In genomic region chr3:195209083-195209835, GRCh38 we compare ENCODE assay signal across 8 cellular contexts.
DNase-seq lines count a peak whose midpoint lies in the region; ATAC-seq and TF ChIP-seq lines count a peak whose summit lies in the region.
"Had no signal": no experiment of that assay in that cellular context is flagged by ENCODE, and none has a peak within 500 bp of the region (broad histone marks: within the 10 kb centered on the region; RNA-seq: fewer than 3 reads in every experiment).

No MANE protein-coding gene starts in this region.

- H3K9me3 ChIP-seq in neural progenitor cell (ENCODE audit: low read depth): no peaks in the 10 kb centered on the region

- no peak overlapping the region for H3K4me2 ChIP-seq in neural progenitor cell

- H3K27me3 Mint-ChIP-seq in WTC11 (ENCODE audit: low read depth) (no peaks in the 10 kb centered on the region), neural progenitor cell (ENCODE audit: insufficient read depth, low read depth) (peaks cover 5% of the 10 kb centered on the region)
- H3K27me3 Mint-ChIP-seq in activated T-cell treated with anti-CD3 and anti-CD28 coated beads, Interleukin-2, amount 50 U/mL, for 72 hours (ENCODE audit: low read depth): no peaks in the 10 kb centered on the region
- H3K27me3 Mint-ChIP-seq: activated naive CD8-positive, alpha-beta T cell had no signal

- H3K4me1 ChIP-seq in neural progenitor cell (peaks cover 12% of the 10 kb centered on the region), urinary bladder (ENCODE audit: insufficient read depth) (peaks cover 3% of the 10 kb centered on the region)

- H3K27ac Mint-ChIP-seq in WTC11 (no peak overlapping the region), neural progenitor cell (peak overlapping the region; percentile 72)
- H3K27ac Mint-ChIP-seq in activated T-cell treated with anti-CD3 and anti-CD28 coated beads, Interleukin-2, amount 50 U/mL, for 72 hours: no peak overlapping the region

- H3K9me3 Mint-ChIP-seq in WTC11 (peaks cover 4% of the 10 kb centered on the region), neural progenitor cell (peaks cover 7% of the 10 kb centered on the region)
- H3K9me3 Mint-ChIP-seq in activated T-cell treated with anti-CD3 and anti-CD28 coated beads, Interleukin-2, amount 50 U/mL, for 72 hours: peaks cover 0 to 2% of the 10 kb centered on the region in 2 donors

- H3K36me3 Mint-ChIP-seq in WTC11 (peaks cover 3% of the 10 kb centered on the region), neural progenitor cell (peaks cover 10% of the 10 kb centered on the region)
- H3K36me3 Mint-ChIP-seq in activated T-cell treated with anti-CD3 and anti-CD28 coated beads, Interleukin-2, amount 50 U/mL, for 72 hours (ENCODE audit: insufficient read depth in 2 of 2): peaks cover 0 to 3% of the 10 kb centered on the region in 2 donors

- peaks cover 52% of the 10 kb centered on the region for H3K79me2 ChIP-seq in neural progenitor cell (ENCODE audit: low read depth)

- H3K4me1 Mint-ChIP-seq in WTC11: peaks cover 50% of the 10 kb centered on the region
- H3K4me1 Mint-ChIP-seq in neural progenitor cell: peaks cover 45% of the 10 kb centered on the region
- H3K4me1 Mint-ChIP-seq in activated T-cell treated with anti-CD3 and anti-CD28 coated beads, Interleukin-2, amount 50 U/mL, for 72 hours (ENCODE audit: low read depth): peaks cover 9% of the 10 kb centered on the region

- H3K27ac ChIP-seq in neural progenitor cell (no peak overlapping the region), urinary bladder (ENCODE audit: low read depth) (peak overlapping the region; percentile 90)

- CTCF ChIA-PET in WTC11 (lab: Charles Lee): interaction anchor here (0.8 kb wide), 1 partner anchor 224 kb away, joined by 3 read pairs; no protein-coding TSS in a partner anchor

- H4K20me1 ChIP-seq in neural progenitor cell (ENCODE audit: low read depth): peaks cover 7% of the 10 kb centered on the region

- H3K4me3 ChIP-seq in fibroblast of pulmonary artery (replicated peaks; ENCODE audit: low read depth, low read length) (no peak overlapping the region), neural progenitor cell (no peak overlapping the region), urinary bladder (ENCODE audit: low read depth, low read length) (no peak overlapping the region)

- no peaks in the 10 kb centered on the region for H3K36me3 ChIP-seq in neural progenitor cell
- no peaks in the 10 kb centered on the region for H3K36me3 ChIP-seq in urinary bladder (ENCODE audit: insufficient read depth)

- 51% methylated on average over 29 of the region's 29 CpGs for WGBS in urinary bladder

- no peak overlapping the region for H2AFZ ChIP-seq in neural progenitor cell (replicated peaks)

- DNase-seq in WTC11 (ENCODE audit: low spot score): no peak
- peak; percentile 29 for DNase-seq in fibroblast of pulmonary artery (ENCODE audit: low read depth)
- DNase-seq in neural progenitor cell (ENCODE audit: low spot score): no peak
- no peak for DNase-seq in activated T-cell treated with anti-CD3 and anti-CD28 coated beads, Interleukin-2, amount 50 U/mL, for 72 hours
- DNase-seq in nucleus accumbens (lab: John Stamatoyannopoulos, UW): no peak

- H3K27me3 ChIP-seq in neural progenitor cell: no peaks in the 10 kb centered on the region

- ATAC-seq in WTC11: no peak; the same call in none of the 2 replicates
- ATAC-seq in HG02981 (IDR thresholded peaks at IDR 0.05; ENCODE audit: unreplicated experiment): no peak
- ATAC-seq in activated T-cell treated with anti-CD3 and anti-CD28 coated beads, Interleukin-2, amount 50 U/mL, for 72 hours (replicated peaks in 1 of 2): no peak

- no peak overlapping the region for H3K9ac ChIP-seq in neural progenitor cell

- POLR2A ChIA-PET in WTC11 (lab: Charles Lee): no interaction called here

- H3K4me3 Mint-ChIP-seq in WTC11: no peak overlapping the region
- H3K4me3 Mint-ChIP-seq in neural progenitor cell: no peak overlapping the region
- no peak overlapping the region for H3K4me3 Mint-ChIP-seq in activated T-cell treated with anti-CD3 and anti-CD28 coated beads, Interleukin-2, amount 50 U/mL, for 72 hours
- H3K4me3 Mint-ChIP-seq: activated naive CD8-positive, alpha-beta T cell had no signal

- TF ChIP-seq CTCF in WTC11 (IDR thresholded peaks at IDR 0.05) (no peak), fibroblast of pulmonary artery (IDR thresholded peaks at IDR 0.05; ENCODE audit: low read length, missing control alignments) (no peak), neural progenitor cell (IDR thresholded peaks at IDR 0.05) (no peak)

- H3F3A ChIP-seq in neural progenitor cell (ENCODE audit: low read depth): no peaks in the 10 kb centered on the region

TF ChIP-seq in WTC11, 78 proteins besides CTCF, POLR2A, EP300 and RAD21:
- TF ChIP-seq SMAD3 (CRISPR knock-in tag; IDR thresholded peaks at IDR 0.05; ENCODE audit: borderline replicate concordance): no peak
- TF ChIP-seq PRRX2 (CRISPR knock-in tag; IDR thresholded peaks at IDR 0.05): no peak
- 0 out of 2 replicates have a peak, but pooled peaks have one; percentile 16 for TF ChIP-seq ZNF138 (CRISPR knock-in tag; conservative IDR thresholded peaks at IDR 0.05)
- TF ChIP-seq STAT6 (CRISPR knock-in tag; conservative IDR thresholded peaks at IDR 0.05; ENCODE audit: low read depth): no peak
- no peak for TF ChIP-seq ERG (CRISPR knock-in tag; IDR thresholded peaks at IDR 0.05)
TF ChIP-seq in WTC11: peak in this region for 1.
